In the genomic region with DNA sequence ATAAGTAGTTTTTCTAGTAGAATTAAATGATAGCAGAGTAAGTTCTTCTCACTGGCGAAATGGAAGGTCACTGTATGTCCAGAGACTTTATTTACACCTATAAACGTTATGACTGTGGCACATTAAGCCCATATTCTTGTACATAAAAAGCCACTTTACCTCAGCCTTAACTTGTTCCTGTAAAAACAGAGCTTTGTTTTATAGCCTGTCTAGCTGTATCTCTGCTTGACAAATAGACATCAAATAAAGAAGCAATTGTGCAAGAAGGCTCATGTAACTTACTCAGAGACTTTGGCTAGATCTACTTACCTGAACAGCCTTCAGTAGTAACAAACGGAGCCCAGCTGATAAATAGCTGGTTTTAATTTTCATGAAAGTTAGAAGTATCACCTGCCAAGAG, we compare ENCODE assay signal across 21 cellular contexts.
DNase-seq lines count a peak whose midpoint lies in the region; TF ChIP-seq lines count a peak whose summit lies in the region.
"Had no signal": no experiment of that assay in that cellular context is flagged by ENCODE, and none has a peak within 500 bp of the region (broad histone marks: within the 10 kb centered on the region; RNA-seq: fewer than 3 reads in every experiment).

No MANE protein-coding gene starts in this region.

- peak overlapping the region; percentile 5; the same call in 1 of the 2 replicates for H3K27ac ChIP-seq in VCaP
- H3K27ac ChIP-seq in breast epithelium: no peak overlapping the region
- no peak overlapping the region for H3K27ac ChIP-seq in mammary epithelial cell (ENCODE audit: insufficient read depth, low read depth, low read length)
- H3K27ac ChIP-seq: GM23248, RWPE1 had no signal

- CTCF ChIA-PET in mammary epithelial cell (lab: Charles Lee; ENCODE audit: low non-redundant PET): no interaction called here

- no peak overlapping the region for H3K4me2 ChIP-seq in mammary epithelial cell (ENCODE audit: insufficient read depth, low read depth, low read length)

- DNase-seq in NCI-H510A treated with DMSO at 0.1 percent for 48 hours (lab: John Stamatoyannopoulos, UW): peak; percentile 10
- DNase-seq in NCI-H510A (lab: John Stamatoyannopoulos, UW): no peak
- no peak for DNase-seq in mesothelial cell of epicardium (ENCODE audit: low spot score in 2 of 2, unreplicated experiment in 2 of 2)
- no peak for DNase-seq in ureter (ENCODE audit: low spot score)
- no peak for DNase-seq in breast epithelium (ENCODE audit: low spot score in 2 of 2)
- no peak for DNase-seq in activated T-helper 2 cell treated with anti-CD3 and anti-CD28 coated beads, Interferon-gamma antibody, Interleukin-2, Interleukin-4, amounts not matched to agents 10 μg/mL and 5 μg/mL and 100 μg/mL, durations not matched to agents 14 hours and 24 hours and 36 hours (ENCODE audit: low spot score)
- DNase-seq in mammary epithelial cell: no peak
- DNase-seq: 8988T, H7, KG1, NCI-H1048, NCI-H1417, NCI-H1694, NCI-H2029 treated with DMSO at 0.1 percent for 48 hours, NCI-H2171 treated with DMSO at 0.1 percent for 48 hours, NCI-H526, SHP77 had no signal

- dilution Hi-C loops in mammary epithelial cell (cut with HindIII; ENCODE audit: low sequenced_read_pairs): no loop called here

- H4K20me1 ChIP-seq in mammary epithelial cell (ENCODE audit: insufficient read depth, low read length): no peaks in the 10 kb centered on the region

- H3K27me3 Mint-ChIP-seq in mesothelial cell of epicardium (ENCODE audit: low read depth): no peaks in the 10 kb centered on the region
- H3K27me3 Mint-ChIP-seq in activated T-helper 2 cell treated with anti-CD3 and anti-CD28 coated beads, Interferon-gamma antibody, Interleukin-2, Interleukin-4, amounts not matched to agents 10 μg/mL and 5 μg/mL and 100 μg/mL, durations not matched to agents 14 hours and 24 hours and 36 hours (ENCODE audit: low read depth): no peaks in the 10 kb centered on the region

- H2AFZ ChIP-seq in mammary epithelial cell (ENCODE audit: low read depth, low read length): no peak overlapping the region
- H2AFZ ChIP-seq: GM23248 had no signal

- H3K9ac ChIP-seq in mammary epithelial cell (ENCODE audit: insufficient read depth, low read length): no peak overlapping the region
- H3K9ac ChIP-seq: GM23248 had no signal

- H3K27me3 ChIP-seq in breast epithelium (no peaks in the 10 kb centered on the region), mammary epithelial cell (ENCODE audit: insufficient read depth, low read length) (no peaks in the 10 kb centered on the region)

- H3K4me3 ChIP-seq in breast epithelium (no peak overlapping the region), mammary epithelial cell (replicated peaks in 1 of 3; ENCODE audit: insufficient read depth in 1 of 3, low read depth in 2 of 3, low read length in 3 of 3) (no peak overlapping the region)
- H3K4me3 ChIP-seq: GM12878, GM23248 had no signal

- H3K4me3 Mint-ChIP-seq in mesothelial cell of epicardium: no peak overlapping the region
- H3K4me3 Mint-ChIP-seq in activated T-helper 2 cell treated with anti-CD3 and anti-CD28 coated beads, Interferon-gamma antibody, Interleukin-2, Interleukin-4, amounts not matched to agents 10 μg/mL and 5 μg/mL and 100 μg/mL, durations not matched to agents 14 hours and 24 hours and 36 hours (ENCODE audit: low read depth): no peak overlapping the region

- H3K36me3 Mint-ChIP-seq in mesothelial cell of epicardium: peaks cover 3% of the 10 kb centered on the region
- H3K36me3 Mint-ChIP-seq in activated T-helper 2 cell treated with anti-CD3 and anti-CD28 coated beads, Interferon-gamma antibody, Interleukin-2, Interleukin-4, amounts not matched to agents 10 μg/mL and 5 μg/mL and 100 μg/mL, durations not matched to agents 14 hours and 24 hours and 36 hours (ENCODE audit: low read depth): no peaks in the 10 kb centered on the region

- no peaks in the 10 kb centered on the region for H3K79me2 ChIP-seq in mammary epithelial cell (ENCODE audit: insufficient read depth, low read length)

- intact Hi-C loops in breast epithelium (cut with DNase I; ENCODE audit: low total_unique reads): no loop called here
- intact Hi-C loops in activated T-helper 2 cell treated with anti-CD3 and anti-CD28 coated beads, Interferon-gamma antibody, Interleukin-2, Interleukin-4, amounts not matched to agents 10 μg/mL and 5 μg/mL and 100 μg/mL, durations not matched to agents 14 hours and 24 hours and 36 hours (cut with micrococcal nuclease): no loop called here
- intact Hi-C loops in mammary epithelial cell (cut with micrococcal nuclease): no loop called here

- TF ChIP-seq POLR2A in breast epithelium (IDR thresholded peaks at IDR 0.05): no peak

- H3K36me3 ChIP-seq in breast epithelium (no peaks in the 10 kb centered on the region), mammary epithelial cell (ENCODE audit: insufficient read depth, low read length) (no peaks in the 10 kb centered on the region)

- peaks cover 2% of the 10 kb centered on the region for H3K9me3 Mint-ChIP-seq in mesothelial cell of epicardium
- H3K9me3 Mint-ChIP-seq in activated T-helper 2 cell treated with anti-CD3 and anti-CD28 coated beads, Interferon-gamma antibody, Interleukin-2, Interleukin-4, amounts not matched to agents 10 μg/mL and 5 μg/mL and 100 μg/mL, durations not matched to agents 14 hours and 24 hours and 36 hours: no peaks in the 10 kb centered on the region

- in situ Hi-C loops in mammary epithelial cell (cut with MboI; ENCODE audit: low sequenced_read_pairs in 2 of 2): no loop called here

- no peaks in the 10 kb centered on the region for H3K4me1 ChIP-seq in breast epithelium
- peaks cover 8% of the 10 kb centered on the region for H3K4me1 ChIP-seq in mammary epithelial cell (ENCODE audit: insufficient read depth, low read length)

- TF ChIP-seq CTCF in VCaP (conservative IDR thresholded peaks at IDR 0.05) (no peak), mesothelial cell of epicardium (IDR thresholded peaks at IDR 0.05; ENCODE audit: unreplicated experiment) (no peak), breast epithelium (IDR thresholded peaks at IDR 0.05) (no peak), mammary epithelial cell (conservative IDR thresholded peaks at IDR 0.05 in 1 of 2, IDR thresholded peaks at IDR 0.05 in 1 of 2; ENCODE audit: extremely low read depth in 1 of 2, insufficient read depth in 1 of 2, low read depth in 1 of 2, low read length in 2 of 2) (no peak)

- H3K9me3 ChIP-seq in breast epithelium (no peaks in the 10 kb centered on the region), mammary epithelial cell (replicated peaks; ENCODE audit: insufficient read depth, low read length) (no peaks in the 10 kb centered on the region)

- peak overlapping the region; percentile 45 for H3K27ac Mint-ChIP-seq in mesothelial cell of epicardium
- no peak overlapping the region for H3K27ac Mint-ChIP-seq in activated T-helper 2 cell treated with anti-CD3 and anti-CD28 coated beads, Interferon-gamma antibody, Interleukin-2, Interleukin-4, amounts not matched to agents 10 μg/mL and 5 μg/mL and 100 μg/mL, durations not matched to agents 14 hours and 24 hours and 36 hours

- BruUV-seq in mammary epithelial cell (replicated peaks; lab: Mats Ljungman, UMichigan): no TSS peak

- 20% methylated on average over 3 of the region's 3 CpGs for WGBS in mammary epithelial cell (ENCODE audit: low coverage, missing lambda C conversion rate)

- H3K4me1 Mint-ChIP-seq in mesothelial cell of epicardium: peaks cover 12% of the 10 kb centered on the region
- H3K4me1 Mint-ChIP-seq in activated T-helper 2 cell treated with anti-CD3 and anti-CD28 coated beads, Interferon-gamma antibody, Interleukin-2, Interleukin-4, amounts not matched to agents 10 μg/mL and 5 μg/mL and 100 μg/mL, durations not matched to agents 14 hours and 24 hours and 36 hours (ENCODE audit: low read depth): no peaks in the 10 kb centered on the region
